Comparison of ENCODE assay signal across 10 cellular contexts in the genomic region with DNA sequence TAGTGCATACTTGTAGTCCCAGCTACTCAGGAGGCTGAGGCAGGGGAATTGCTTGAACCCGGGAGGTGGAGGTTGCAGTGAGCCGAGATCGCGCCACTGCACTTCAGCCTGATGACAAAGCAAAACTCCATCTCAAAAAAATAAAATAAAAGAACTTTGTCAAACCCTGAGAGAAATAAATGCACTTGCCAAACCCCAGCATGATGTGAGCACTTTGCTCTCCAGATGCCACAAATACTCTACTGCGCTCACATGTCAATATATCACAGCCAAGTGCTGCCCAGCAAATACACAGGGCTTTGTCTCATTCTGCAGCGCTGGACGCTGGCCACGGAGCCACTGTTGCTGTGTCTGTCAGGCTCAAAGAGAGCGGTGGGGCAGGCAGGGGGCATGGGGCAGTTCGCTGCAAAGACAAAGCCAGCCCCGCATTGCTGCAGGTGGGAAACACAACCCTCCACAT. TPM values are rescaled to one million over a fixed set of nuclear protein-coding genes. Genes with fewer than 3 reads are reported as not detected.
DNase-seq lines count a peak whose midpoint lies in the region; ATAC-seq lines count a peak whose summit lies in the region.
"Had no signal": no experiment of that assay in that cellular context is flagged by ENCODE, and none has a peak within 500 bp of the region (broad histone marks: within the 10 kb centered on the region; RNA-seq: fewer than 3 reads in every experiment).

No MANE protein-coding gene starts in this region.

- H3K4me3 ChIP-seq in right cardiac atrium (ENCODE audit: low read length), result no peak overlapping the region

- H3K36me3 Mint-ChIP-seq in activated naive CD4-positive, alpha-beta T cell treated with anti-CD3 and anti-CD28 coated beads, Interleukin-2, amount 50 U/mL, for 72 hours, result no peaks in the 10 kb centered on the region
- H3K36me3 Mint-ChIP-seq: naive thymus-derived CD4-positive, alpha-beta T cell had no signal

- H3K9me3 Mint-ChIP-seq in activated naive CD4-positive, alpha-beta T cell treated with anti-CD3 and anti-CD28 coated beads, Interleukin-2, amount 50 U/mL, for 72 hours, result no peaks in the 10 kb centered on the region
- H3K9me3 Mint-ChIP-seq: naive thymus-derived CD4-positive, alpha-beta T cell had no signal

- no peaks in the 10 kb centered on the region for H3K27me3 ChIP-seq in right cardiac atrium (ENCODE audit: control insufficient read depth, insufficient read depth)

- intact Hi-C loops in right cardiac atrium (cut with DNase I), result loop anchor here in 1 of 4 donors (10.0 kb wide), 1 partner anchor 77 kb away; no protein-coding TSS in a partner anchor
- intact Hi-C loops in sciatic nerve (cut with DNase I), result loop anchor here (10.0 kb wide), 1 partner anchor 53 kb away; no protein-coding TSS in a partner anchor

- no peaks in the 10 kb centered on the region for H3K9me3 ChIP-seq in right cardiac atrium (ENCODE audit: control insufficient read depth, low read length)

- peak overlapping the region; percentile 85 for H3K27ac ChIP-seq in right cardiac atrium (ENCODE audit: low read length)

- WGBS in right cardiac atrium, result 46% methylated on average over 11 of the region's 11 CpGs

- DNase-seq in DMS79 treated with DMSO at 0.1 percent for 48 hours (lab: John Stamatoyannopoulos, UW) (peak; percentile 47), anterior cingulate cortex (lab: John Stamatoyannopoulos, UW) (peak in 56 of 58 donors; percentile 18 to 95 (median 75)), right cardiac atrium (peak; percentile 43 to 82 (median 81)), sciatic nerve (ENCODE audit: low spot score) (peak; percentile 81), HK-2 (ENCODE audit: unreplicated experiment) (no peak)
- DNase-seq in activated naive CD4-positive, alpha-beta T cell treated with anti-CD3 and anti-CD28 coated beads, Interleukin-2, amount 50 U/mL, for 72 hours (ENCODE audit: low spot score in 2 of 2), result no peak
- DNase-seq: activated CD4-positive, alpha-beta T cell treated with anti-CD3 and anti-CD28 coated beads for 36 hours; naive thymus-derived CD4-positive, alpha-beta T cell had no signal

- ATAC-seq in right cardiac atrium (peak; percentile 15 to 58), sciatic nerve (peak; percentile 58), GM19324 (IDR thresholded peaks at IDR 0.05; ENCODE audit: low FRiP score, unreplicated experiment) (no peak), GM21447 (IDR thresholded peaks at IDR 0.05; ENCODE audit: unreplicated experiment) (no peak)
- no peak for ATAC-seq in activated naive CD4-positive, alpha-beta T cell treated with anti-CD3 and anti-CD28 coated beads, Interleukin-2, amount 50 U/mL, for 72 hours
- ATAC-seq: activated CD4-positive, alpha-beta T cell treated with anti-CD3 and anti-CD28 coated beads for 36 hours; naive thymus-derived CD4-positive, alpha-beta T cell had no signal

- no peak overlapping the region for H3K27ac Mint-ChIP-seq in activated naive CD4-positive, alpha-beta T cell treated with anti-CD3 and anti-CD28 coated beads, Interleukin-2, amount 50 U/mL, for 72 hours
- H3K27ac Mint-ChIP-seq: activated CD4-positive, alpha-beta T cell treated with anti-CD3 and anti-CD28 coated beads for 36 hours had no signal

- peaks cover 12% of the 10 kb centered on the region for H3K4me1 ChIP-seq in right cardiac atrium (ENCODE audit: control insufficient read depth, insufficient read depth, low read length)

RNA-seq across cellular contexts. Expression of a gene that starts 45.1 kb away (rescaled TPM):
- total RNA-seq in right cardiac atrium (100 to 1,000 TPM; 289 to 371 (median 320) TPM), sciatic nerve (2,773 TPM)
- 78.1 TPM for polyA plus RNA-seq in right cardiac atrium
- 10 to 100 TPM; 17.6 to 97.3 TPM for total RNA-seq in activated naive CD4-positive, alpha-beta T cell treated with anti-CD3 and anti-CD28 coated beads, Interleukin-2, amount 50 U/mL, for 72 hours

Comparison
In these comparisons a context has a peak if more than half of its experiments do, and no peak if none do; other contexts are left out.
1. DNase-seq: peak in DMS79 treated with DMSO at 0.1 percent for 48 hours (single experiment), anterior cingulate cortex (56 of 58), right cardiac atrium (3 of 3) and sciatic nerve (single experiment); none in activated naive CD4-positive, alpha-beta T cell treated with anti-CD3 and anti-CD28 coated beads, Interleukin-2, amount 50 U/mL, for 72 hours (0 of 2) and HK-2 (single experiment).
2. ATAC-seq: peak in right cardiac atrium (2 of 2) and sciatic nerve (single experiment); none in GM19324 (single experiment), activated naive CD4-positive, alpha-beta T cell treated with anti-CD3 and anti-CD28 coated beads, Interleukin-2, amount 50 U/mL, for 72 hours (0 of 2) and GM21447 (single experiment).